Comparison of ENCODE assay signal across 1 cellular context in genomic region chr4:55396305-55397023, GRCh38.
A peak's percentile ranks its signal among the peaks of the same experiment; 100 is the strongest.
TF ChIP-seq lines count a peak whose summit lies in the region.

No MANE protein-coding gene starts in this region.

TF ChIP-seq in HepG2, 621 proteins besides CTCF, POLR2A, EP300 and RAD21 (continued from another document):
- TF ChIP-seq HOXA3 (CRISPR knock-in tag; IDR thresholded peaks at IDR 0.05) (no peak), SRF (IDR thresholded peaks at IDR 0.05; ENCODE audit: low read depth, low read length) (peak; percentile 34; the same call in 1 of the 2 replicates), NPAS2 (CRISPR knock-in tag; IDR thresholded peaks at IDR 0.05; ENCODE audit: borderline replicate concordance) (0 out of 2 replicates have a peak, but pooled peaks have one; percentile 62), ZNF431 (CRISPR knock-in tag; IDR thresholded peaks at IDR 0.05; ENCODE audit: borderline replicate concordance, low read depth) (no peak; the same call in 1 of the 2 replicates), ZNF878 (CRISPR knock-in tag; IDR thresholded peaks at IDR 0.05) (0 out of 2 replicates have a peak, but pooled peaks have one; percentile 42), BATF2 (CRISPR knock-in tag; IDR thresholded peaks at IDR 0.05) (no peak), ZFP82 (CRISPR knock-in tag; IDR thresholded peaks at IDR 0.05; ENCODE audit: borderline replicate concordance) (no peak), ZNF562 (CRISPR knock-in tag; IDR thresholded peaks at IDR 0.05; ENCODE audit: borderline replicate concordance) (no peak), ZNF251 (CRISPR knock-in tag; IDR thresholded peaks at IDR 0.05) (no peak), ATF1 (CRISPR knock-in tag; IDR thresholded peaks at IDR 0.05) (no peak), HDAC6 (IDR thresholded peaks at IDR 0.05; ENCODE audit: low read depth, low read length) (no peak), ARHGAP35 (CRISPR knock-in tag; IDR thresholded peaks at IDR 0.05; ENCODE audit: borderline replicate concordance) (no peak), NKX3-1 (CRISPR knock-in tag; IDR thresholded peaks at IDR 0.05) (0 out of 2 replicates have a peak, but pooled peaks have one; percentile 23), MYC (CRISPR knock-in tag; IDR thresholded peaks at IDR 0.05; ENCODE audit: borderline replicate concordance) (0 out of 2 replicates have a peak, but pooled peaks have one; percentile 6), ZBTB8A (CRISPR knock-in tag; IDR thresholded peaks at IDR 0.05; ENCODE audit: borderline replicate concordance, low read depth) (no peak), PRPF4 (IDR thresholded peaks at IDR 0.05; ENCODE audit: low read depth, low read length, poor library complexity, severe bottlenecking) (no peak), ZNF468 (CRISPR knock-in tag; IDR thresholded peaks at IDR 0.05) (no peak), ZFX (CRISPR knock-in tag; IDR thresholded peaks at IDR 0.05; ENCODE audit: low read depth) (peak; percentile 66; the same call in 1 of the 2 replicates), ZNF841 (CRISPR knock-in tag; IDR thresholded peaks at IDR 0.05; ENCODE audit: borderline replicate concordance) (no peak), CBX2 (IDR thresholded peaks at IDR 0.05; ENCODE audit: low read depth, low read length) (no peak), CBX2 (CRISPR knock-in tag; IDR thresholded peaks at IDR 0.05; ENCODE audit: low read depth) (no peak), HOXD1 (CRISPR knock-in tag; IDR thresholded peaks at IDR 0.05) (no peak), BORCS8-MEF2B (CRISPR knock-in tag; IDR thresholded peaks at IDR 0.05) (no peak), ZNF737 (CRISPR knock-in tag; IDR thresholded peaks at IDR 0.05; ENCODE audit: borderline replicate concordance) (0 out of 2 replicates have a peak, but pooled peaks have one; percentile 24), MIER3 (CRISPR knock-in tag; IDR thresholded peaks at IDR 0.05; ENCODE audit: borderline replicate concordance) (no peak), HNRNPLL (IDR thresholded peaks at IDR 0.05; ENCODE audit: low read depth, low read length, poor library complexity, severe bottlenecking) (peak; percentile 20), ZFY (CRISPR knock-in tag; IDR thresholded peaks at IDR 0.05) (peak; percentile 75), ZNF644 (CRISPR knock-in tag; IDR thresholded peaks at IDR 0.05; ENCODE audit: low read depth) (no peak), PAWR (CRISPR knock-in tag; IDR thresholded peaks at IDR 0.05; ENCODE audit: borderline replicate concordance) (no peak), ZBTB7A (CRISPR knock-in tag; IDR thresholded peaks at IDR 0.05) (no peak), ZNF691 (CRISPR knock-in tag; IDR thresholded peaks at IDR 0.05; ENCODE audit: borderline replicate concordance, low read depth) (no peak), CHD2 (IDR thresholded peaks at IDR 0.05; ENCODE audit: low read depth, low read length) (no peak), ZFP37 (CRISPR knock-in tag; IDR thresholded peaks at IDR 0.05; ENCODE audit: borderline replicate concordance) (no peak), ZNF850 (CRISPR knock-in tag; conservative IDR thresholded peaks at IDR 0.05) (no peak), TARDBP (CRISPR knock-in tag; IDR thresholded peaks at IDR 0.05) (no peak), ZNF766 (CRISPR knock-in tag; IDR thresholded peaks at IDR 0.05; ENCODE audit: borderline replicate concordance) (0 out of 2 replicates have a peak, but pooled peaks have one; percentile 37), ZNF761 (CRISPR knock-in tag; conservative IDR thresholded peaks at IDR 0.05) (no peak), PCBP2 (optimal IDR thresholded peaks at IDR 0.05; ENCODE audit: low read depth, low read length, poor library complexity, severe bottlenecking) (no peak), ESRRA (CRISPR knock-in tag; IDR thresholded peaks at IDR 0.05; ENCODE audit: low read depth) (no peak), MAFF (IDR thresholded peaks at IDR 0.05; ENCODE audit: low read depth, low read length) (no peak), ZNF546 (CRISPR knock-in tag; conservative IDR thresholded peaks at IDR 0.05) (0 out of 2 replicates have a peak, but pooled peaks have one; percentile 18), ATF4 (CRISPR knock-in tag; IDR thresholded peaks at IDR 0.05) (no peak), XBP1 (CRISPR knock-in tag; IDR thresholded peaks at IDR 0.05) (no peak), ZNF580 (CRISPR knock-in tag; IDR thresholded peaks at IDR 0.05; ENCODE audit: borderline replicate concordance, low read depth) (no peak), ZNF333 (CRISPR knock-in tag; IDR thresholded peaks at IDR 0.05; ENCODE audit: borderline replicate concordance) (no peak), ZNF543 (CRISPR knock-in tag; IDR thresholded peaks at IDR 0.05) (no peak), POLR2G (IDR thresholded peaks at IDR 0.05; ENCODE audit: low read depth, low read length) (no peak), HNRNPUL1 (IDR thresholded peaks at IDR 0.05; ENCODE audit: low read depth, low read length) (no peak), NFE2L2 (IDR thresholded peaks at IDR 0.05; ENCODE audit: low read length) (no peak), ZNF639 (CRISPR knock-in tag; conservative IDR thresholded peaks at IDR 0.05) (no peak), ZNF83 (CRISPR knock-in tag; IDR thresholded peaks at IDR 0.05; ENCODE audit: borderline replicate concordance) (no peak), TCF12 (IDR thresholded peaks at IDR 0.05) (no peak), TCF12 (CRISPR knock-in tag; IDR thresholded peaks at IDR 0.05) (no peak)
- TF ChIP-seq, protein P1, sequence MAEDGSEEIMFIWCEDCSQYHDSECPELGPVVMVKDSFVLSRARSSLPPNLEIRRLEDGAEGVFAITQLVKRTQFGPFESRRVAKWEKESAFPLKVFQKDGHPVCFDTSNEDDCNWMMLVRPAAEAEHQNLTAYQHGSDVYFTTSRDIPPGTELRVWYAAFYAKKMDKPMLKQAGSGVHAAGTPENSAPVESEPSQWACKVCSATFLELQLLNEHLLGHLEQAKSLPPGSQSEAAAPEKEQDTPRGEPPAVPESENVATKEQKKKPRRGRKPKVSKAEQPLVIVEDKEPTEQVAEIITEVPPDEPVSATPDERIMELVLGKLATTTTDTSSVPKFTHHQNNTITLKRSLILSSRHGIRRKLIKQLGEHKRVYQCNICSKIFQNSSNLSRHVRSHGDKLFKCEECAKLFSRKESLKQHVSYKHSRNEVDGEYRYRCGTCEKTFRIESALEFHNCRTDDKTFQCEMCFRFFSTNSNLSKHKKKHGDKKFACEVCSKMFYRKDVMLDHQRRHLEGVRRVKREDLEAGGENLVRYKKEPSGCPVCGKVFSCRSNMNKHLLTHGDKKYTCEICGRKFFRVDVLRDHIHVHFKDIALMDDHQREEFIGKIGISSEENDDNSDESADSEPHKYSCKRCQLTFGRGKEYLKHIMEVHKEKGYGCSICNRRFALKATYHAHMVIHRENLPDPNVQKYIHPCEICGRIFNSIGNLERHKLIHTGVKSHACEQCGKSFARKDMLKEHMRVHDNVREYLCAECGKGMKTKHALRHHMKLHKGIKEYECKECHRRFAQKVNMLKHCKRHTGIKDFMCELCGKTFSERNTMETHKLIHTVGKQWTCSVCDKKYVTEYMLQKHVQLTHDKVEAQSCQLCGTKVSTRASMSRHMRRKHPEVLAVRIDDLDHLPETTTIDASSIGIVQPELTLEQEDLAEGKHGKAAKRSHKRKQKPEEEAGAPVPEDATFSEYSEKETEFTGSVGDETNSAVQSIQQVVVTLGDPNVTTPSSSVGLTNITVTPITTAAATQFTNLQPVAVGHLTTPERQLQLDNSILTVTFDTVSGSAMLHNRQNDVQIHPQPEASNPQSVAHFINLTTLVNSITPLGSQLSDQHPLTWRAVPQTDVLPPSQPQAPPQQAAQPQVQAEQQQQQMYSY (CRISPR knock-in tag; IDR thresholded peaks at IDR 0.05): no peak
